In the genomic region with DNA sequence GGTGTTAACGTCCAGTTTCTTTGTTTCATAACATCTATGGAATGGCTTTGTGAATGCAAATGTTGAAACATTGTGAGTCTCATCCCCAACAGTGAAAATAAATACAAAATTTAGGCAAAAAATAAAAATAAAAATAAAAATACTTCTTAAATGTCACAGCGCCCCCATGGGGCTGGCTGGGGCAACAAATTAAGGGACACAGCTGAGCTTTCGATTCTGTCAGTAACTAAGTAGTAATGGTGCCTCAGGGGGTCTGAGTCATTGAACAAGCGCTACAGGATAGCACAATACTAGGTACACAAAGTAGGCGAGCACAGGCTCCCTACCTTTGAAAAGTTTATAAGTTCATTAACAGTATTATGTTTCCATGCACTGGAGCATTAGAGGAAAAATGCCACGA, we compare ENCODE assay signal across 9 cellular contexts.
DNase-seq lines count a peak whose midpoint lies in the region; ATAC-seq and TF ChIP-seq lines count a peak whose summit lies in the region.
"Had no signal": no experiment of that assay in that cellular context is flagged by ENCODE, and none has a peak within 500 bp of the region (broad histone marks: within the 10 kb centered on the region; RNA-seq: fewer than 3 reads in every experiment).

No MANE protein-coding gene starts in this region.

- H3K9me3 ChIP-seq in right lobe of liver, result no peaks in the 10 kb centered on the region

- TF ChIP-seq POLR2A in right lobe of liver (IDR thresholded peaks at IDR 0.05), result no peak

- H3K27ac Mint-ChIP-seq in activated naive CD8-positive, alpha-beta T cell treated with anti-CD3 and anti-CD28 coated beads, Interleukin-2, amount 50 U/mL, for 24 hours, result no peak overlapping the region

- H3K36me3 ChIP-seq in brain microvascular endothelial cell (replicated peaks) (no peaks in the 10 kb centered on the region), right lobe of liver (no peaks in the 10 kb centered on the region)

- H3K27me3 Mint-ChIP-seq in activated naive CD8-positive, alpha-beta T cell treated with anti-CD3 and anti-CD28 coated beads, Interleukin-2, amount 50 U/mL, for 24 hours, result no peaks in the 10 kb centered on the region

- no peaks in the 10 kb centered on the region for H3K36me3 Mint-ChIP-seq in activated naive CD8-positive, alpha-beta T cell treated with anti-CD3 and anti-CD28 coated beads, Interleukin-2, amount 50 U/mL, for 24 hours (ENCODE audit: low read depth)

- H3K4me1 Mint-ChIP-seq in activated naive CD8-positive, alpha-beta T cell treated with anti-CD3 and anti-CD28 coated beads, Interleukin-2, amount 50 U/mL, for 24 hours, result no peaks in the 10 kb centered on the region

- ATAC-seq in right lobe of liver (no peak), GM19397 (IDR thresholded peaks at IDR 0.05; ENCODE audit: unreplicated experiment) (no peak), HG03520 (IDR thresholded peaks at IDR 0.05; ENCODE audit: unreplicated experiment) (no peak)
- no peak for ATAC-seq in activated naive CD8-positive, alpha-beta T cell treated with anti-CD3 and anti-CD28 coated beads, Interleukin-2, amount 50 U/mL, for 24 hours

- no peak overlapping the region for H3K4me3 ChIP-seq in brain microvascular endothelial cell (ENCODE audit: low read depth, low read length)
- no peak overlapping the region for H3K4me3 ChIP-seq in right lobe of liver

- DNase-seq in AG20443 (ENCODE audit: low spot score) (peak; percentile 17), HPDE6-E6E7 (ENCODE audit: extremely low spot score) (peak; percentile 2), brain microvascular endothelial cell (peak; percentile 82), right lobe of liver (no peak), retina (no peak)
- DNase-seq in activated naive CD8-positive, alpha-beta T cell treated with anti-CD3 and anti-CD28 coated beads, Interleukin-2, amount 50 U/mL, for 24 hours, result no peak
- DNase-seq: NCI-H1092 treated with DMSO at 0.1 percent for 48 hours had no signal

- H3K4me3 Mint-ChIP-seq in activated naive CD8-positive, alpha-beta T cell treated with anti-CD3 and anti-CD28 coated beads, Interleukin-2, amount 50 U/mL, for 24 hours, result no peak overlapping the region

- in situ Hi-C loops in brain microvascular endothelial cell (cut with HindIII; ENCODE audit: low pct_ligation_motif_present, low sequenced_read_pairs), result no loop called here

- peak; percentile 84 for TF ChIP-seq CTCF in brain microvascular endothelial cell (IDR thresholded peaks at IDR 0.05; ENCODE audit: low read depth, low read length, missing control alignments)
- peak in 3 of 4 donors; percentile 18 to 46 (median 21) for TF ChIP-seq CTCF in right lobe of liver (IDR thresholded peaks at IDR 0.05)

- H3K27me3 ChIP-seq in brain microvascular endothelial cell (replicated peaks) (no peaks in the 10 kb centered on the region), right lobe of liver (no peaks in the 10 kb centered on the region)

- 44% methylated on average over 6 of the region's 6 CpGs for WGBS in right lobe of liver (ENCODE audit: insufficient coverage, low coverage, low lambda C conversion rate, missing lambda C conversion rate)

- intact Hi-C loops in right lobe of liver (cut with DNase I), result no loop called here

- H3K4me1 ChIP-seq in right lobe of liver, result no peaks in the 10 kb centered on the region

- H3K9me3 Mint-ChIP-seq in activated naive CD8-positive, alpha-beta T cell treated with anti-CD3 and anti-CD28 coated beads, Interleukin-2, amount 50 U/mL, for 24 hours, result peaks cover 17% of the 10 kb centered on the region

- H3K27ac ChIP-seq in brain microvascular endothelial cell, result peak overlapping the region; percentile 65
- no peak overlapping the region for H3K27ac ChIP-seq in right lobe of liver

Comparison
In these comparisons a context has a peak if more than half of its experiments do, and no peak if none do; other contexts are left out.
1. DNase-seq: peak in AG20443 (single experiment), HPDE6-E6E7 (single experiment) and brain microvascular endothelial cell (single experiment); none in right lobe of liver (0 of 3), retina (single experiment) and activated naive CD8-positive, alpha-beta T cell treated with anti-CD3 and anti-CD28 coated beads, Interleukin-2, amount 50 U/mL, for 24 hours (single experiment).